ENCODE assay signal across 20 cellular contexts in the genomic region with DNA sequence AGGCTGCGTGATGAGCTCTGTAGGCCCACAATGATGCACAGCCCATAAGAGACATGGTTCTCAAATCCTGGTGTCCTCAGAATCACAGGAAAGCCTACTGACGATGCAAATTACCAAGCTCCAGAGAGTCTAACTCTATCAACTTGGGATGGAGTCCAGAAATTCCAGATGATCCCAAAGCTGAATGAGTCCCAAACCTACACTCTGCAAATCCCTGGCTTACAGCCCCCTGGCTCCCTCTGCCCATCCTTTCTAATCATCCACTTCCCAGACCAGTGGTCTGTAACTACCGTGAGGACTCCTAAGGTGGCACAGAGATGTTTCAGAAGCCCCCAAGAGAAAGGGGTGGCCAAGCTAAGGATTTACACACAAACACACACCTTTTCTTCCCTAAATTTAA. TPM values are rescaled to one million over a fixed set of nuclear protein-coding genes. Genes with fewer than 3 reads are reported as not detected.
A peak's percentile ranks its signal among the peaks of the same experiment; 100 is the strongest.
DNase-seq lines count a peak whose midpoint lies in the region; ATAC-seq, FAIRE-seq and TF ChIP-seq lines count a peak whose summit lies in the region.
"Had no signal": no experiment of that assay in that cellular context is flagged by ENCODE, and none has a peak within 500 bp of the region (broad histone marks: within the 10 kb centered on the region; RNA-seq: fewer than 3 reads in every experiment).

No MANE protein-coding gene starts in this region.

- CTCF ChIA-PET in HepG2 (lab: Yijun Ruan, JAX; ENCODE audit: low intra/inter-chr PET ratio, low total read pairs): interaction anchor here (5.3 kb wide), 1 partner anchor 274 kb away, joined by 52 read pairs; no protein-coding TSS in a partner anchor
- CTCF ChIA-PET in activated CD4-positive, alpha-beta memory T cell treated with anti-CD3 and anti-CD28 coated beads for 36 hours (lab: Charles Lee): interaction anchor here (0.6 to 2.9 kb wide), 6 partner anchors 9 to 281 kb away, joined by 4 to 23 read pairs (median 6); no protein-coding TSS in a partner anchor

- no peak for FAIRE-seq in HepG2 (lab: Jason Lieb, UNC)
- FAIRE-seq in kidney (lab: Jason Lieb, UNC): no peak
- FAIRE-seq: A204.1, H1, HTR-8/SVneo had no signal

- no peak overlapping the region for H3K27ac Mint-ChIP-seq in activated CD4-positive, alpha-beta memory T cell treated with anti-CD3 and anti-CD28 coated beads for 36 hours
- H3K27ac Mint-ChIP-seq: CD14-positive monocyte; CD4-positive, alpha-beta memory T cell had no signal

- no peaks in the 10 kb centered on the region for H3K27me3 Mint-ChIP-seq in activated CD4-positive, alpha-beta memory T cell treated with anti-CD3 and anti-CD28 coated beads for 36 hours
- H3K27me3 Mint-ChIP-seq: CD4-positive, alpha-beta memory T cell; IgD-negative memory B cell had no signal

- H3K27ac ChIP-seq in HepG2 (ENCODE audit: extremely low read length, insufficient read depth, low read length): no peak overlapping the region
- H3K27ac ChIP-seq in right lobe of liver: no peak overlapping the region
- no peak overlapping the region for H3K27ac ChIP-seq in kidney (ENCODE audit: low read depth in 2 of 2, low read length in 2 of 2)
- H3K27ac ChIP-seq: BLaER1, KMS-11 had no signal

- peaks cover 10% of the 10 kb centered on the region; the same call in 1 of the 2 replicates for H4K20me1 ChIP-seq in HepG2 (ENCODE audit: insufficient read depth, low read length)

- no peaks in the 10 kb centered on the region for H3K9me3 Mint-ChIP-seq in activated CD4-positive, alpha-beta memory T cell treated with anti-CD3 and anti-CD28 coated beads for 36 hours
- H3K9me3 Mint-ChIP-seq: CD14-positive monocyte, H9, IgD-negative memory B cell had no signal

- intact Hi-C loops in HepG2 (cut with micrococcal nuclease; ENCODE audit: unreplicated experiment) (no loop called here), right lobe of liver (cut with DNase I) (loop anchor here in 1 of 2 donors (10.0 kb wide), 1 partner anchor 528 kb away; no protein-coding TSS in a partner anchor), kidney (cut with DNase I) (no loop called here)
- intact Hi-C loops in activated CD4-positive, alpha-beta memory T cell treated with anti-CD3 and anti-CD28 coated beads for 36 hours (cut with micrococcal nuclease): no loop called here

- TF ChIP-seq EP300 in HepG2 (IDR thresholded peaks at IDR 0.05; ENCODE audit: low read depth in 2 of 2, low read length in 2 of 2) (no peak), HepG2 (CRISPR knock-in tag; IDR thresholded peaks at IDR 0.05; ENCODE audit: borderline replicate concordance) (no peak)

- peaks cover 17% of the 10 kb centered on the region for H3K36me3 Mint-ChIP-seq in activated CD4-positive, alpha-beta memory T cell treated with anti-CD3 and anti-CD28 coated beads for 36 hours
- H3K36me3 Mint-ChIP-seq: IgD-negative memory B cell had no signal

- H3K4me1 ChIP-seq in HepG2 (ENCODE audit: insufficient read depth, low read length) (peaks cover 21% of the 10 kb centered on the region), right lobe of liver (no peaks in the 10 kb centered on the region), kidney (ENCODE audit: control insufficient read depth in 1 of 2, insufficient read depth in 1 of 2, low read depth in 1 of 2, low read length in 2 of 2) (no peaks in the 10 kb centered on the region)

- H3K4me1 Mint-ChIP-seq in activated CD4-positive, alpha-beta memory T cell treated with anti-CD3 and anti-CD28 coated beads for 36 hours (ENCODE audit: low read depth): no peaks in the 10 kb centered on the region
- H3K4me1 Mint-ChIP-seq: CD14-positive monocyte, IgD-negative memory B cell had no signal

- no peak for TF ChIP-seq POLR2A in HepG2 (IDR thresholded peaks at IDR 0.05; ENCODE audit: insufficient read depth in 1 of 2, low read depth in 2 of 2, low read length in 2 of 2)
- no peak for TF ChIP-seq POLR2A in right lobe of liver (IDR thresholded peaks at IDR 0.05)

- TF ChIP-seq RAD21 in HepG2 (CRISPR knock-in tag; IDR thresholded peaks at IDR 0.05): no peak

- TF ChIP-seq CTCF in HepG2 (CRISPR knock-in tag; IDR thresholded peaks at IDR 0.05) (no peak), right lobe of liver (IDR thresholded peaks at IDR 0.05) (no peak), kidney (IDR thresholded peaks at IDR 0.05; ENCODE audit: borderline replicate concordance, extremely low read depth, insufficient read depth) (no peak)

- DNase-seq in HepG2 (ENCODE audit: low spot score): no peak
- no peak for DNase-seq in right lobe of liver
- peak; percentile 40 for DNase-seq in fibroblast of peridontal ligament (ENCODE audit: extremely low read depth)
- DNase-seq in superior temporal gyrus (ENCODE audit: extremely low spot score): peak; percentile 33
- DNase-seq in kidney: no peak
- DNase-seq in activated CD4-positive, alpha-beta memory T cell treated with anti-CD3 and anti-CD28 coated beads for 36 hours: no peak
- DNase-seq: CD4-positive, alpha-beta memory T cell; DMS153; DMS79; GDM1; H9 had no signal

- H3K36me3 ChIP-seq in HepG2 (replicated peaks in 1 of 2; ENCODE audit: control insufficient read depth in 1 of 2, insufficient read depth in 2 of 2, low read length in 2 of 2): peaks cover 26 to 41% of the 10 kb centered on the region in 2 experiments
- H3K36me3 ChIP-seq in right lobe of liver: peaks cover 0 to 44% (median 26%) of the 10 kb centered on the region in 4 donors
- peaks cover 35 to 43% of the 10 kb centered on the region in 2 donors for H3K36me3 ChIP-seq in kidney (ENCODE audit: control insufficient read depth in 1 of 2, insufficient read depth in 2 of 2, low read length in 2 of 2)

- H3K9me3 ChIP-seq in HepG2 (ENCODE audit: low read length): no peaks in the 10 kb centered on the region
- H3K9me3 ChIP-seq in right lobe of liver: no peaks in the 10 kb centered on the region
- no peaks in the 10 kb centered on the region for H3K9me3 ChIP-seq in kidney (ENCODE audit: control insufficient read depth in 1 of 2, low read length in 2 of 2)
- H3K9me3 ChIP-seq: BLaER1 had no signal

- no TSS peak for BruUV-seq in HepG2 (replicated peaks; lab: Mats Ljungman, UMichigan)

- WGBS in HepG2 (ENCODE audit: low lambda C conversion rate): 96% methylated on average over 3 of the region's 3 CpGs
- 37% methylated on average over 3 of the region's 3 CpGs for WGBS in right lobe of liver (ENCODE audit: insufficient coverage, low coverage, low lambda C conversion rate, missing lambda C conversion rate)

- H3K4me3 ChIP-seq in HepG2 (replicated peaks in 1 of 3; ENCODE audit: insufficient read depth in 1 of 3, low read depth in 2 of 3, low read length in 3 of 3) (no peak overlapping the region), right lobe of liver (no peak overlapping the region), kidney (ENCODE audit: low read length in 2 of 2) (no peak overlapping the region)
- H3K4me3 ChIP-seq: BLaER1 had no signal

- no peak overlapping the region for H2AFZ ChIP-seq in HepG2 (ENCODE audit: low read length)

- in situ Hi-C loops in HepG2 (cut with HindIII; ENCODE audit: extremely low pct_ligation_motif_present, low pct_unique_long_range_greater_than_20kb): loop anchor here (5.0 kb wide), 1 partner anchor 276 kb away; no protein-coding TSS in a partner anchor

- H3K27me3 ChIP-seq in HepG2 (ENCODE audit: control insufficient read depth in 1 of 2, insufficient read depth in 2 of 2, low read length in 2 of 2) (no peaks in the 10 kb centered on the region), right lobe of liver (no peaks in the 10 kb centered on the region)
- H3K27me3 ChIP-seq: BLaER1 had no signal

- peaks cover 3% of the 10 kb centered on the region for H3K79me2 ChIP-seq in HepG2 (ENCODE audit: insufficient read depth, low read length)

- no peak overlapping the region for H3K9ac ChIP-seq in HepG2 (ENCODE audit: insufficient read depth, low read depth, low read length)
- no peak overlapping the region for H3K9ac ChIP-seq in kidney (ENCODE audit: low read length in 2 of 2)
- H3K9ac ChIP-seq: BLaER1, KMS-11 had no signal

- H3K4me3 Mint-ChIP-seq in activated CD4-positive, alpha-beta memory T cell treated with anti-CD3 and anti-CD28 coated beads for 36 hours: no peak overlapping the region
- H3K4me3 Mint-ChIP-seq: CD14-positive monocyte; CD4-positive, alpha-beta memory T cell; H9; IgD-negative memory B cell had no signal

- H3K4me2 ChIP-seq in HepG2 (ENCODE audit: low read depth, low read length): no peak overlapping the region
- H3K4me2 ChIP-seq: BLaER1, KMS-11 had no signal

- POLR2A ChIA-PET in HepG2 (lab: Yijun Ruan, JAX): interaction anchor here (0.6 to 1.5 kb wide), 4 partner anchors 10 to 100 kb away, joined by 3 to 6 read pairs (median 4); no protein-coding TSS in a partner anchor
- POLR2A ChIA-PET in activated CD4-positive, alpha-beta memory T cell treated with anti-CD3 and anti-CD28 coated beads for 36 hours (lab: Charles Lee): interaction anchor here (0.6 to 0.7 kb wide), 2 partner anchors 9 to 337 kb away, joined by 5 read pairs; no protein-coding TSS in a partner anchor

- no peak for ATAC-seq in HepG2
- ATAC-seq in right lobe of liver: no peak
- ATAC-seq in GM19463 (IDR thresholded peaks at IDR 0.05; ENCODE audit: unreplicated experiment): no peak

RNA-seq across cellular contexts. Expression of a gene that starts 13.5 kb away (rescaled TPM):
- 67.9 and 75.3 TPM in 2 replicates for total RNA-seq in HepG2 (2016; rRNA removed; fragmentation: Illumina TruSeq; extraction: Trizol)
- 26.0 and 28.5 TPM in 2 replicates for total RNA-seq in HepG2 (2016; cell fraction: cytosol; rRNA removed; fragmentation: Illumina TruSeq; extraction: Trizol; ENCODE audit: low read depth)
- 60.7 and 78.7 TPM in 2 replicates for total RNA-seq in HepG2 (2016; cell fraction: insoluble cytoplasmic fraction; rRNA removed; fragmentation: Illumina TruSeq; extraction: Trizol)
- total RNA-seq in HepG2 (2016; cell fraction: membrane; rRNA removed; fragmentation: Illumina TruSeq; extraction: Trizol): 25.6 and 29.2 TPM in 2 replicates
- total RNA-seq in HepG2 (2016; cell fraction: nucleus; rRNA removed; fragmentation: Illumina TruSeq; extraction: Trizol): 63.0 and 73.9 TPM in 2 replicates
- polyA plus RNA-seq in HepG2 (2011; rRNA removed): 32.3 and 40.5 TPM in 2 replicates
- 49.9 and 52.5 TPM in 2 replicates for polyA plus RNA-seq in HepG2 (2011; cell fraction: cytosol; rRNA removed)
- polyA plus RNA-seq in HepG2 (2011; cell fraction: nucleus; rRNA removed): 135 and 137 TPM in 2 replicates
- 36.2 and 56.4 TPM in 2 replicates for polyA plus RNA-seq in HepG2 (2012)
- polyA plus RNA-seq in HepG2 (2016; cell fraction: cytosol; fragmentation: Illumina TruSeq; extraction: Trizol; ENCODE audit: low read depth): 5.1 and 6.2 TPM in 2 replicates
- polyA plus RNA-seq in HepG2 (2016; cell fraction: insoluble cytoplasmic fraction; fragmentation: Illumina TruSeq; extraction: Trizol; ENCODE audit: low read depth): 34.1 and 42.3 TPM in 2 replicates
- 10.4 and 11.9 TPM in 2 replicates for polyA plus RNA-seq in HepG2 (2016; cell fraction: membrane; fragmentation: Illumina TruSeq; extraction: Trizol; ENCODE audit: low read depth)
- polyA plus RNA-seq in HepG2 (2016; cell fraction: nucleus; fragmentation: Illumina TruSeq; extraction: Trizol; ENCODE audit: insufficient read depth, low read depth): 93.3 and 105 TPM in 2 replicates
- polyA minus RNA-seq in HepG2 (2011; rRNA and poly(A)+ RNA removed; ENCODE audit: low replicate concordance): 128 and 215 TPM in 2 replicates
- polyA minus RNA-seq in HepG2 (2011; cell fraction: cytosol; rRNA and poly(A)+ RNA removed): 18.9 and 27.2 TPM in 2 replicates
- 108 and 119 TPM in 2 replicates for polyA minus RNA-seq in HepG2 (2011; cell fraction: nucleus; rRNA and poly(A)+ RNA removed)
- 10 to 100 TPM; 37.7 to 64.4 (median 62.1) TPM for total RNA-seq in right lobe of liver
- polyA plus RNA-seq in PFSK-1 (2012; ENCODE audit: insufficient read length, low read depth): 51.0 TPM
- total RNA-seq in kidney: 87.5 TPM
- 59.3 TPM for polyA plus RNA-seq in kidney (ENCODE audit: insufficient read depth, low read depth, low replicate concordance)
- total RNA-seq in activated CD4-positive, alpha-beta memory T cell treated with anti-CD3 and anti-CD28 coated beads for 36 hours: 10 to 100 TPM; 66.5 to 66.6 TPM

RNA-seq across cellular contexts. Expression of a gene that starts 23.0 kb away (rescaled TPM):
- total RNA-seq in HepG2 (2016; rRNA removed; fragmentation: Illumina TruSeq; extraction: Trizol) (86.4 and 93.3 TPM in 2 replicates), right lobe of liver (10 to 100 TPM in 5 of 6 experiments, 1 to 10 TPM in 1; 9.6 to 31.1 (median 25.0) TPM), kidney (15.1 TPM)
- 23.5 and 25.6 TPM in 2 replicates for total RNA-seq in HepG2 (2016; cell fraction: cytosol; rRNA removed; fragmentation: Illumina TruSeq; extraction: Trizol; ENCODE audit: low read depth)
- total RNA-seq in HepG2 (2016; cell fraction: insoluble cytoplasmic fraction; rRNA removed; fragmentation: Illumina TruSeq; extraction: Trizol): 85.9 and 101 TPM in 2 replicates
- total RNA-seq in HepG2 (2016; cell fraction: membrane; rRNA removed; fragmentation: Illumina TruSeq; extraction: Trizol): 44.9 and 52.0 TPM in 2 replicates
- 48.3 and 58.6 TPM in 2 replicates for total RNA-seq in HepG2 (2016; cell fraction: nucleus; rRNA removed; fragmentation: Illumina TruSeq; extraction: Trizol)
- polyA plus RNA-seq in HepG2 (2011; rRNA removed) (47.9 and 56.8 TPM in 2 replicates), kidney (ENCODE audit: insufficient read depth, low read depth, low replicate concordance) (28.5 TPM)
- polyA plus RNA-seq in HepG2 (2011; cell fraction: cytosol; rRNA removed): 46.8 and 58.3 TPM in 2 replicates
- polyA plus RNA-seq in HepG2 (2011; cell fraction: nucleus; rRNA removed): 69.7 and 70.5 TPM in 2 replicates
- polyA plus RNA-seq in HepG2 (2012): 37.6 and 45.0 TPM in 2 replicates
- polyA plus RNA-seq in HepG2 (2016; cell fraction: cytosol; fragmentation: Illumina TruSeq; extraction: Trizol; ENCODE audit: low read depth): 19.9 and 22.2 TPM in 2 replicates
- 75.8 and 91.5 TPM in 2 replicates for polyA plus RNA-seq in HepG2 (2016; cell fraction: insoluble cytoplasmic fraction; fragmentation: Illumina TruSeq; extraction: Trizol; ENCODE audit: low read depth)
- 36.6 and 40.8 TPM in 2 replicates for polyA plus RNA-seq in HepG2 (2016; cell fraction: membrane; fragmentation: Illumina TruSeq; extraction: Trizol; ENCODE audit: low read depth)
- 92.3 and 96.2 TPM in 2 replicates for polyA plus RNA-seq in HepG2 (2016; cell fraction: nucleus; fragmentation: Illumina TruSeq; extraction: Trizol; ENCODE audit: insufficient read depth, low read depth)
- polyA minus RNA-seq in HepG2 (2011; rRNA and poly(A)+ RNA removed; ENCODE audit: low replicate concordance): 46.1 and 86.9 TPM in 2 replicates
- polyA minus RNA-seq in HepG2 (2011; cell fraction: cytosol; rRNA and poly(A)+ RNA removed): 31.6 and 35.2 TPM in 2 replicates
- 26.5 and 27.4 TPM in 2 replicates for polyA minus RNA-seq in HepG2 (2011; cell fraction: nucleus; rRNA and poly(A)+ RNA removed)
- polyA plus RNA-seq in PFSK-1 (2012; ENCODE audit: insufficient read length, low read depth): 32.9 TPM
- 1 to 10 TPM; 5.3 to 6.0 TPM for total RNA-seq in activated CD4-positive, alpha-beta memory T cell treated with anti-CD3 and anti-CD28 coated beads for 36 hours
- polyA plus RNA-seq: CD14-positive monocyte, IgD-negative memory B cell had no signal

RNA-seq across cellular contexts. Expression of a gene that starts 51.6 kb away (rescaled TPM):
- total RNA-seq in HepG2 (2016; rRNA removed; fragmentation: Illumina TruSeq; extraction: Trizol) (83.4 and 88.1 TPM in 2 replicates), right lobe of liver (10 to 100 TPM; 13.1 to 24.2 (median 13.8) TPM), kidney (29.0 TPM)
- 42.2 and 43.5 TPM in 2 replicates for total RNA-seq in HepG2 (2016; cell fraction: cytosol; rRNA removed; fragmentation: Illumina TruSeq; extraction: Trizol; ENCODE audit: low read depth)
- 83.5 and 97.1 TPM in 2 replicates for total RNA-seq in HepG2 (2016; cell fraction: insoluble cytoplasmic fraction; rRNA removed; fragmentation: Illumina TruSeq; extraction: Trizol)
- 57.3 and 60.8 TPM in 2 replicates for total RNA-seq in HepG2 (2016; cell fraction: membrane; rRNA removed; fragmentation: Illumina TruSeq; extraction: Trizol)
- total RNA-seq in HepG2 (2016; cell fraction: nucleus; rRNA removed; fragmentation: Illumina TruSeq; extraction: Trizol): 58.4 and 60.1 TPM in 2 replicates
- polyA plus RNA-seq in HepG2 (2011; rRNA removed) (66.8 and 71.4 TPM in 2 replicates), kidney (ENCODE audit: insufficient read depth, low read depth, low replicate concordance) (14.9 TPM)
- polyA plus RNA-seq in HepG2 (2011; cell fraction: cytosol; rRNA removed): 52.8 and 58.0 TPM in 2 replicates
- 181 and 193 TPM in 2 replicates for polyA plus RNA-seq in HepG2 (2011; cell fraction: nucleus; rRNA removed)
- polyA plus RNA-seq in HepG2 (2012): 46.8 and 59.0 TPM in 2 replicates
- 33.5 and 35.4 TPM in 2 replicates for polyA plus RNA-seq in HepG2 (2016; cell fraction: cytosol; fragmentation: Illumina TruSeq; extraction: Trizol; ENCODE audit: low read depth)
- 91.3 and 93.6 TPM in 2 replicates for polyA plus RNA-seq in HepG2 (2016; cell fraction: insoluble cytoplasmic fraction; fragmentation: Illumina TruSeq; extraction: Trizol; ENCODE audit: low read depth)
- polyA plus RNA-seq in HepG2 (2016; cell fraction: membrane; fragmentation: Illumina TruSeq; extraction: Trizol; ENCODE audit: low read depth): 43.2 and 43.8 TPM in 2 replicates
- polyA plus RNA-seq in HepG2 (2016; cell fraction: nucleus; fragmentation: Illumina TruSeq; extraction: Trizol; ENCODE audit: insufficient read depth, low read depth): 125 and 136 TPM in 2 replicates
- 62.5 and 94.9 TPM in 2 replicates for polyA minus RNA-seq in HepG2 (2011; rRNA and poly(A)+ RNA removed; ENCODE audit: low replicate concordance)
- polyA minus RNA-seq in HepG2 (2011; cell fraction: cytosol; rRNA and poly(A)+ RNA removed): 19.2 and 26.2 TPM in 2 replicates
- polyA minus RNA-seq in HepG2 (2011; cell fraction: nucleus; rRNA and poly(A)+ RNA removed): 62.4 and 65.9 TPM in 2 replicates
- polyA plus RNA-seq in PFSK-1 (2012; ENCODE audit: insufficient read length, low read depth): 15.4 TPM
- total RNA-seq in activated CD4-positive, alpha-beta memory T cell treated with anti-CD3 and anti-CD28 coated beads for 36 hours: 100 to 1,000 TPM; 194 to 198 TPM

Comparison
In these comparisons a context has a peak if more than half of its experiments do, and no peak if none do; other contexts are left out.
1. DNase-seq: peak in fibroblast of peridontal ligament (single experiment) and superior temporal gyrus (single experiment); none in HepG2 (single experiment), right lobe of liver (0 of 3), kidney (single experiment) and activated CD4-positive, alpha-beta memory T cell treated with anti-CD3 and anti-CD28 coated beads for 36 hours (single experiment).